13 cellular contexts compared by ENCODE assay signal in the genomic region with DNA sequence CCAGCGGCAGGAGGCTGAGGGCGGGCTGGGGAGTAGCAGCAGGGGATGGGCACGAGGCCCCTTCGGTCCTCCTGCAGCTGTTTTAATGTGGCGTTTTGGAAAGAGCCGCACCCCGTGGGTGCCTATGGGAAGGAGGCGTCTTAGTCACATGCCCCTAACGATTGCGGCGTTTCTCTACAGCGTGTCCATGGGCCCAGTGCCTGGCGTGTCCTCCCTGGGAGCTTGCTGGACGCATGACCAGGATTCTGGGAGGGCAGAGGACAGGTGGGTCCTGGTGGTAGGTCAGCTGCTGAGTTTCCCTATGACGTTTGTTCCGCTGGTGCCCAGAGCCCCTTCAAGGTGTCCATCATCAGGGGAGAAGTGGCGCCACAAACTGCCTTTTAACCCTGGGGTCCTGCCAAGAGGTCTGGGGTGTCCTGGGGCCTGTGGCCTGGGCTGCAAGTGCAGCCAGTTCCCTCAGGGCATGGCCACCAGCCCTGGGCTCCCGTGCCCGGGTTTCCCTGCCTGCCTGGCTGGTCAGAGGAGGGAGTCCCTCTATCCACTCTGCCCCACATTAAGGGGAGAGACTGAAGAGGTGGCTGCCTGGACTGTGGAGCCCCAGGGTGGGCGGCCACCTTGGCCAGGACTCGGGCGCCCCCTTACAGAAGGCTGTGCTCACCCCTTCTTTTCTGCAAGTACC. TPM values are rescaled to one million over a fixed set of nuclear protein-coding genes. Genes with fewer than 3 reads are reported as not detected.
DNase-seq lines count a peak whose midpoint lies in the region; ATAC-seq lines count a peak whose summit lies in the region.
"Had no signal": no experiment of that assay in that cellular context is flagged by ENCODE, and none has a peak within 500 bp of the region (broad histone marks: within the 10 kb centered on the region; RNA-seq: fewer than 3 reads in every experiment).

No MANE protein-coding gene starts in this region.

- POLR2A ChIA-PET in activated CD8-positive, alpha-beta T cell treated with anti-CD3 and anti-CD28 coated beads, Interleukin-2, amount 10 ng/mL, durations not matched to agents 7 days and 5 days (lab: Charles Lee), result interaction anchor here (1.0 to 2.3 kb wide), 4 partner anchors 9 to 52 kb away, joined by 3 to 8 read pairs (median 4); no protein-coding TSS in a partner anchor
- POLR2A ChIA-PET in naive thymus-derived CD8-positive, alpha-beta T cell (lab: Charles Lee), result interaction anchor here (1.0 to 3.3 kb wide), 6 partner anchors 12 to 53 kb away, joined by 3 to 46 read pairs (median 8); partner anchors contain the start of gene PWWP2B

- no peak overlapping the region for H3K4me3 Mint-ChIP-seq in activated CD8-positive, alpha-beta T cell treated with anti-CD3 and anti-CD28 coated beads, Interleukin-2, amount 10 ng/mL, durations not matched to agents 7 days and 5 days
- H3K4me3 Mint-ChIP-seq in naive thymus-derived CD8-positive, alpha-beta T cell, result peak overlapping the region in 8 of 10 donors; percentile 1 to 82 (median 65)
- H3K4me3 Mint-ChIP-seq: neural crest cell had no signal

- no peaks in the 10 kb centered on the region for H3K9me3 Mint-ChIP-seq in activated CD8-positive, alpha-beta T cell treated with anti-CD3 and anti-CD28 coated beads, Interleukin-2, amount 10 ng/mL, durations not matched to agents 7 days and 5 days (ENCODE audit: insufficient read depth)
- no peaks in the 10 kb centered on the region for H3K9me3 Mint-ChIP-seq in naive thymus-derived CD8-positive, alpha-beta T cell
- H3K9me3 Mint-ChIP-seq: neural crest cell had no signal

- H3K27me3 Mint-ChIP-seq in activated CD8-positive, alpha-beta T cell treated with anti-CD3 and anti-CD28 coated beads, Interleukin-2, amount 10 ng/mL, durations not matched to agents 7 days and 5 days (ENCODE audit: low read depth), result no peaks in the 10 kb centered on the region
- H3K27me3 Mint-ChIP-seq in naive thymus-derived CD8-positive, alpha-beta T cell, result no peaks in the 10 kb centered on the region

- no peaks in the 10 kb centered on the region for H3K36me3 Mint-ChIP-seq in activated CD8-positive, alpha-beta T cell treated with anti-CD3 and anti-CD28 coated beads, Interleukin-2, amount 10 ng/mL, durations not matched to agents 7 days and 5 days (ENCODE audit: low read depth)
- no peaks in the 10 kb centered on the region for H3K36me3 Mint-ChIP-seq in naive thymus-derived CD8-positive, alpha-beta T cell

- no peak for ATAC-seq in activated CD8-positive, alpha-beta T cell treated with anti-CD3 and anti-CD28 coated beads, Interleukin-2, amount 10 ng/mL, durations not matched to agents 7 days and 5 days
- no peak for ATAC-seq in naive thymus-derived CD8-positive, alpha-beta T cell
- ATAC-seq in esophagus mucosa, result no peak

- H3K9ac ChIP-seq in HUES6 (ENCODE audit: low read length), result peak overlapping the region; percentile 43

- DNase-seq in NCI-H1417 (lab: John Stamatoyannopoulos, UW), result peak in 2 of 3 experiments; percentile 50 to 71
- DNase-seq in NCI-H1417 treated with DMSO at 0.1 percent for 48 hours (lab: John Stamatoyannopoulos, UW), result no peak
- DNase-seq in activated CD8-positive, alpha-beta T cell treated with anti-CD3 and anti-CD28 coated beads, Interleukin-2, amount 10 ng/mL, durations not matched to agents 7 days and 5 days, result no peak
- no peak for DNase-seq in naive thymus-derived CD8-positive, alpha-beta T cell
- DNase-seq in DMS 273 (lab: John Stamatoyannopoulos, UW; ENCODE audit: unreplicated experiment), result no peak
- DNase-seq in glomerular visceral epithelial cell (ENCODE audit: extremely low spot score), result no peak
- DNase-seq: adrenal gland, GOT3, NCI-H1436, thyroid gland had no signal

- no peak overlapping the region; the same call in 1 of the 2 replicates for H3K27ac ChIP-seq in HUES6 (ENCODE audit: low read depth, low read length)

- no peak overlapping the region for H3K4me3 ChIP-seq in HUES6 (ENCODE audit: low read depth, low read length)
- H3K4me3 ChIP-seq: adrenal gland, thyroid gland had no signal

- no peaks in the 10 kb centered on the region for H3K27me3 ChIP-seq in HUES6 (ENCODE audit: control insufficient read depth, insufficient read depth, low read length)
- H3K27me3 ChIP-seq: adrenal gland, thyroid gland had no signal

- no peaks in the 10 kb centered on the region for H3K36me3 ChIP-seq in HUES6 (ENCODE audit: control insufficient read depth, insufficient read depth, low read length)
- H3K36me3 ChIP-seq: adrenal gland, thyroid gland had no signal

- CTCF ChIA-PET in activated CD8-positive, alpha-beta T cell treated with anti-CD3 and anti-CD28 coated beads, Interleukin-2, amount 10 ng/mL, durations not matched to agents 7 days and 5 days (lab: Charles Lee), result interaction anchor here (0.9 to 2.7 kb wide), 5 partner anchors 8 to 58 kb away, joined by 3 to 13 read pairs (median 5); partner anchors contain the start of gene PWWP2B

- H3K4me1 Mint-ChIP-seq in activated CD8-positive, alpha-beta T cell treated with anti-CD3 and anti-CD28 coated beads, Interleukin-2, amount 10 ng/mL, durations not matched to agents 7 days and 5 days (ENCODE audit: low read depth), result peaks cover 48% of the 10 kb centered on the region
- H3K4me1 Mint-ChIP-seq in naive thymus-derived CD8-positive, alpha-beta T cell, result peaks cover 23 to 51% (median 50%) of the 10 kb centered on the region in 4 donors

- peaks cover 47% of the 10 kb centered on the region for H3K4me1 ChIP-seq in HUES6 (ENCODE audit: control insufficient read depth, insufficient read depth, low read length)

- peak overlapping the region; percentile 78 for H3K27ac Mint-ChIP-seq in activated CD8-positive, alpha-beta T cell treated with anti-CD3 and anti-CD28 coated beads, Interleukin-2, amount 10 ng/mL, durations not matched to agents 7 days and 5 days
- H3K27ac Mint-ChIP-seq in naive thymus-derived CD8-positive, alpha-beta T cell, result peak overlapping the region; percentile 82 to 99 (median 97)

- H3K9me3 ChIP-seq in HUES6 (ENCODE audit: control insufficient read depth, insufficient read depth, low read depth, low read length), result no peaks in the 10 kb centered on the region
- H3K9me3 ChIP-seq: adrenal gland, thyroid gland had no signal

RNA-seq across cellular contexts. Expression of gene PWWP2B, which starts 48.7 kb away (rescaled TPM):
- total RNA-seq in activated CD8-positive, alpha-beta T cell treated with anti-CD3 and anti-CD28 coated beads, Interleukin-2, amount 10 ng/mL, durations not matched to agents 7 days and 5 days, result 10 to 100 TPM; 15.0 to 15.7 TPM
- total RNA-seq in naive thymus-derived CD8-positive, alpha-beta T cell, result 10 to 100 TPM in 1 of 2 experiments, 1 to 10 TPM in 1; 9.1 to 10.2 TPM
- 1 to 10 TPM; 1.2 to 2.9 (median 1.9) TPM for polyA plus RNA-seq in naive thymus-derived CD8-positive, alpha-beta T cell
- 14.6 TPM for total RNA-seq in esophagus mucosa

Comparison
In these comparisons a context has a peak if more than half of its experiments do, and no peak if none do; other contexts are left out.
1. DNase-seq: peak in NCI-H1417 (2 of 3); none in NCI-H1417 treated with DMSO at 0.1 percent for 48 hours (single experiment), activated CD8-positive, alpha-beta T cell treated with anti-CD3 and anti-CD28 coated beads, Interleukin-2, amount 10 ng/mL, durations not matched to agents 7 days and 5 days (single experiment), naive thymus-derived CD8-positive, alpha-beta T cell (0 of 10), DMS 273 (single experiment) and glomerular visceral epithelial cell (single experiment).